18 cellular contexts compared by ENCODE assay signal in the genomic region with DNA sequence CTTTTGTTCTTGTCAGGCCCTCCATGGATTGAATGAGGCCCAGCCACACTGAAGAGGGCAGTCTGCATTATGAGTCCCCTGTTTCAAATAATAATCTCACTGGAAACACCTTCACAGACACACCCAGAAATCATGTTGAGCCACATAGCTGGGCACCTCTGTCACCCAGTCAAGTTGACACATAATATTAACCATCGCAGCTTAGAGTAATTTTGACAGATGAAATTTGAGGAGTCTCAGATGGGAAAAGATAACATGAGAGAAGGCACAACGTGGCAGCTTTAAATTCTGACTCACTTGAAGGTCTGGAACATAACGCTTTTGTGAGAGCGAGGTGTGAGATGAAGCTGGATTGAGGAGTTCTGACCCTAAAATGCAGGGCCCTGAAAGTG.
DNase-seq lines count a peak whose midpoint lies in the region; ATAC-seq and TF ChIP-seq lines count a peak whose summit lies in the region.
"Had no signal": no experiment of that assay in that cellular context is flagged by ENCODE, and none has a peak within 500 bp of the region (broad histone marks: within the 10 kb centered on the region; RNA-seq: fewer than 3 reads in every experiment).

No MANE protein-coding gene starts in this region.

- H4K20me1 ChIP-seq in HCT116 (ENCODE audit: insufficient read depth) = no peaks in the 10 kb centered on the region

- H3K36me3 ChIP-seq in HCT116 (ENCODE audit: control insufficient read depth in 1 of 2, insufficient read depth in 2 of 2, low read length in 2 of 2) = no peaks in the 10 kb centered on the region
- H3K36me3 ChIP-seq in RWPE2 (ENCODE audit: low read depth) = no peaks in the 10 kb centered on the region
- H3K36me3 ChIP-seq in parathyroid adenoma (ENCODE audit: control insufficient read depth, insufficient read depth, low read length) = no peaks in the 10 kb centered on the region

- DNase-seq in HCT116 (ENCODE audit: low read depth, low spot score) (no peak), RWPE2 (ENCODE audit: low spot score) (no peak), foreskin keratinocyte (no peak), sciatic nerve (ENCODE audit: low spot score) (no peak)
- DNase-seq in activated CD8-positive, alpha-beta T cell treated with anti-CD3 and anti-CD28 coated beads for 36 hours = no peak
- DNase-seq in natural killer cell treated with Interleukin-12 subunit alpha and Interleukin-12 subunit beta and Interleukin-15 and Interleukin-18, amount 100 ng/mL, for 72 hours (ENCODE audit: low spot score) = no peak
- DNase-seq: ACHN, GF-D8, HFFc6, KG1, NCI-H1417, NCI-H187, NCI-H2227 treated with DMSO at 0.1 percent for 48 hours, NCI-H524 treated with DMSO at 0.1 percent for 48 hours, SHP77 had no signal

- H3K79me2 ChIP-seq in HCT116 (ENCODE audit: insufficient read depth, low read length) (no peaks in the 10 kb centered on the region), parathyroid adenoma (no peaks in the 10 kb centered on the region)

- H3K9me3 ChIP-seq in HCT116 (ENCODE audit: control insufficient read depth in 1 of 2, insufficient read depth in 1 of 2, low read depth in 1 of 2, low read length in 2 of 2) (no peaks in the 10 kb centered on the region), RWPE2 (ENCODE audit: severe bottlenecking) (no peaks in the 10 kb centered on the region), parathyroid adenoma (ENCODE audit: control insufficient read depth, low read length) (no peaks in the 10 kb centered on the region)

- TF ChIP-seq CTCF in HCT116 (IDR thresholded peaks at IDR 0.05 in 2 of 3, conservative IDR thresholded peaks at IDR 0.05 in 1 of 3; ENCODE audit: borderline replicate concordance in 1 of 3, insufficient read depth in 1 of 3, low read depth in 2 of 3, low read length in 2 of 3) = no peak
- no peak for TF ChIP-seq CTCF in RWPE2 (IDR thresholded peaks at IDR 0.05; ENCODE audit: poor library complexity, severe bottlenecking)
- TF ChIP-seq CTCF in foreskin keratinocyte (conservative IDR thresholded peaks at IDR 0.05) = no peak
- TF ChIP-seq CTCF in parathyroid adenoma (IDR thresholded peaks at IDR 0.05) = no peak
- no peak for TF ChIP-seq CTCF in activated CD8-positive, alpha-beta T cell treated with anti-CD3 and anti-CD28 coated beads for 36 hours (IDR thresholded peaks at IDR 0.05)

- POLR2A ChIA-PET in HCT116 (lab: Charles Lee) = no interaction called here
- POLR2A ChIA-PET in activated CD8-positive, alpha-beta T cell treated with anti-CD3 and anti-CD28 coated beads for 36 hours (lab: Charles Lee) = interaction anchor here (1.7 kb wide), 1 partner anchor 32 kb away, joined by 4 read pairs; no protein-coding TSS in a partner anchor

- H3K4me1 Mint-ChIP-seq in activated CD8-positive, alpha-beta T cell treated with anti-CD3 and anti-CD28 coated beads for 36 hours (ENCODE audit: low read depth) = no peaks in the 10 kb centered on the region
- H3K4me1 Mint-ChIP-seq in natural killer cell treated with Interleukin-12 subunit alpha and Interleukin-12 subunit beta and Interleukin-15 and Interleukin-18, amount 100 ng/mL, for 72 hours (ENCODE audit: low read depth in 2 of 2) = peaks cover 0 to 12% of the 10 kb centered on the region in 2 donors
- H3K4me1 Mint-ChIP-seq: CD14-positive monocyte had no signal

- RAD21 ChIA-PET in HCT116 (lab: Charles Lee; ENCODE audit: low non-redundant PET in 1 of 2, low total read pairs in 2 of 2, uncharacterized antibody in 2 of 2, unreplicated experiment in 2 of 2) = no interaction called here

- H3K27ac ChIP-seq in HCT116 (ENCODE audit: low read depth, low read length) = no peak overlapping the region
- no peak overlapping the region for H3K27ac ChIP-seq in RWPE2 (ENCODE audit: poor library complexity, severe bottlenecking)
- H3K27ac ChIP-seq in foreskin keratinocyte = no peak overlapping the region
- peak overlapping the region; percentile 11 for H3K27ac ChIP-seq in parathyroid adenoma

- CTCF ChIA-PET in HCT116 (lab: Charles Lee) = no interaction called here
- CTCF ChIA-PET in activated CD8-positive, alpha-beta T cell treated with anti-CD3 and anti-CD28 coated beads for 36 hours (lab: Charles Lee) = interaction anchor here (0.6 to 1.1 kb wide), 3 partner anchors 13 to 96 kb away, joined by 3 read pairs; no protein-coding TSS in a partner anchor

- H3K9me2 ChIP-seq in HCT116 (ENCODE audit: insufficient read depth) = no peaks in the 10 kb centered on the region

- peaks cover 4% of the 10 kb centered on the region for H3K27me3 Mint-ChIP-seq in activated CD8-positive, alpha-beta T cell treated with anti-CD3 and anti-CD28 coated beads for 36 hours
- H3K27me3 Mint-ChIP-seq in natural killer cell treated with Interleukin-12 subunit alpha and Interleukin-12 subunit beta and Interleukin-15 and Interleukin-18, amount 100 ng/mL, for 72 hours = no peaks in the 10 kb centered on the region

- no peak for TF ChIP-seq POLR2A in HCT116 (IDR thresholded peaks at IDR 0.05; ENCODE audit: borderline replicate concordance, extremely low read depth, insufficient read depth, insufficient read length)

- H3K4me2 ChIP-seq in HCT116 (ENCODE audit: low read length) (peak overlapping the region; percentile 36), parathyroid adenoma (ENCODE audit: low read length) (no peak overlapping the region)

- no TSS peak for BruUV-seq in HCT116 (replicated peaks; lab: Mats Ljungman, UMichigan)

- no peaks in the 10 kb centered on the region for H3K27me3 ChIP-seq in HCT116 (ENCODE audit: insufficient read depth, low read length)
- peaks cover 4% of the 10 kb centered on the region for H3K27me3 ChIP-seq in RWPE2 (ENCODE audit: insufficient read depth, poor library complexity, severe bottlenecking)
- H3K27me3 ChIP-seq in foreskin keratinocyte = peaks cover 90% of the 10 kb centered on the region
- no peaks in the 10 kb centered on the region for H3K27me3 ChIP-seq in parathyroid adenoma (ENCODE audit: control insufficient read depth, insufficient read depth, low read length)

- no peak overlapping the region for H3K9ac ChIP-seq in HCT116 (ENCODE audit: low read length)
- no peak overlapping the region for H3K9ac ChIP-seq in parathyroid adenoma

- TF ChIP-seq RAD21 in HCT116 (IDR thresholded peaks at IDR 0.05; ENCODE audit: low read depth) = no peak

- no peak overlapping the region for H3K27ac Mint-ChIP-seq in activated CD8-positive, alpha-beta T cell treated with anti-CD3 and anti-CD28 coated beads for 36 hours
- no peak overlapping the region for H3K27ac Mint-ChIP-seq in natural killer cell treated with Interleukin-12 subunit alpha and Interleukin-12 subunit beta and Interleukin-15 and Interleukin-18, amount 100 ng/mL, for 72 hours
- H3K27ac Mint-ChIP-seq: CD14-positive monocyte, HFFc6 had no signal

- ATAC-seq in HCT116 (peak; percentile 27; the same call in 1 of the 2 replicates), RWPE2 (ENCODE audit: low read depth) (peak; percentile 27; the same call in 1 of the 3 replicates), foreskin keratinocyte (peak; percentile 24), sciatic nerve (no peak)
- no peak for ATAC-seq in activated CD8-positive, alpha-beta T cell treated with anti-CD3 and anti-CD28 coated beads for 36 hours
- no peak for ATAC-seq in natural killer cell treated with Interleukin-12 subunit alpha and Interleukin-12 subunit beta and Interleukin-15 and Interleukin-18, amount 100 ng/mL, for 72 hours
- ATAC-seq: HepG2 had no signal

- H3K4me3 ChIP-seq in HCT116 (replicated peaks in 1 of 2; ENCODE audit: low read depth in 1 of 2, low read length in 2 of 2) (no peak overlapping the region), RWPE2 (ENCODE audit: severe bottlenecking) (no peak overlapping the region), parathyroid adenoma (ENCODE audit: low read depth, low read length) (no peak overlapping the region)

- H2AFZ ChIP-seq in HCT116 (ENCODE audit: low read depth, low read length, poor library complexity, severe bottlenecking) = no peak overlapping the region
- H2AFZ ChIP-seq in parathyroid adenoma = peak overlapping the region; percentile 12

- H3K9me3 Mint-ChIP-seq in activated CD8-positive, alpha-beta T cell treated with anti-CD3 and anti-CD28 coated beads for 36 hours = no peaks in the 10 kb centered on the region
- no peaks in the 10 kb centered on the region for H3K9me3 Mint-ChIP-seq in natural killer cell treated with Interleukin-12 subunit alpha and Interleukin-12 subunit beta and Interleukin-15 and Interleukin-18, amount 100 ng/mL, for 72 hours
- H3K9me3 Mint-ChIP-seq: HFFc6 had no signal

- no peak overlapping the region for H3K4me3 Mint-ChIP-seq in activated CD8-positive, alpha-beta T cell treated with anti-CD3 and anti-CD28 coated beads for 36 hours
- no peak overlapping the region for H3K4me3 Mint-ChIP-seq in natural killer cell treated with Interleukin-12 subunit alpha and Interleukin-12 subunit beta and Interleukin-15 and Interleukin-18, amount 100 ng/mL, for 72 hours
- H3K4me3 Mint-ChIP-seq: CD14-positive monocyte, HFFc6 had no signal

- peaks cover 0 to 15% of the 10 kb centered on the region in 2 experiments; a peak in 2 of 4 replicates for H3K4me1 ChIP-seq in HCT116 (ENCODE audit: control insufficient read depth in 1 of 2, insufficient read depth in 2 of 2, low read length in 2 of 2)
- H3K4me1 ChIP-seq in RWPE2 (ENCODE audit: insufficient read depth, poor library complexity, severe bottlenecking) = peaks cover 2% of the 10 kb centered on the region
- peaks cover 13% of the 10 kb centered on the region for H3K4me1 ChIP-seq in foreskin keratinocyte
- peaks cover 7% of the 10 kb centered on the region for H3K4me1 ChIP-seq in parathyroid adenoma

- no peaks in the 10 kb centered on the region for H3K36me3 Mint-ChIP-seq in activated CD8-positive, alpha-beta T cell treated with anti-CD3 and anti-CD28 coated beads for 36 hours (ENCODE audit: low read depth)
- no peaks in the 10 kb centered on the region for H3K36me3 Mint-ChIP-seq in natural killer cell treated with Interleukin-12 subunit alpha and Interleukin-12 subunit beta and Interleukin-15 and Interleukin-18, amount 100 ng/mL, for 72 hours

- intact Hi-C loops in HCT116 (cut with micrococcal nuclease) = no loop called here
- intact Hi-C loops in activated CD8-positive, alpha-beta T cell treated with anti-CD3 and anti-CD28 coated beads for 36 hours (cut with micrococcal nuclease) = no loop called here
- intact Hi-C loops in sciatic nerve (cut with DNase I) = no loop called here

TF ChIP-seq in HCT116, 20 proteins besides CTCF, POLR2A, EP300 and RAD21 (continues in another document):
- TF ChIP-seq EZH2phosphoT487 (IDR thresholded peaks at IDR 0.05; ENCODE audit: borderline replicate concordance) (no peak), TCF7L2 (IDR thresholded peaks at IDR 0.05; ENCODE audit: borderline replicate concordance, extremely low read depth, insufficient read depth, insufficient read length) (no peak), EGR1 (IDR thresholded peaks at IDR 0.05; ENCODE audit: low read depth) (no peak), CEBPB (IDR thresholded peaks at IDR 0.05; ENCODE audit: low read depth) (peak; percentile 21; the same call in 1 of the 2 replicates)
- TF ChIP-seq, protein P1, sequence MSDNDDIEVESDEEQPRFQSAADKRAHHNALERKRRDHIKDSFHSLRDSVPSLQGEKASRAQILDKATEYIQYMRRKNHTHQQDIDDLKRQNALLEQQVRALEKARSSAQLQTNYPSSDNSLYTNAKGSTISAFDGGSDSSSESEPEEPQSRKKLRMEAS (IDR thresholded peaks at IDR 0.05) = peak; percentile 33; the same call in 1 of the 2 replicates

Comparison
In these comparisons a context has a peak if more than half of its experiments do, and no peak if none do; other contexts are left out.
1. ATAC-seq: peak in HCT116 (single experiment), RWPE2 (single experiment) and foreskin keratinocyte (single experiment); none in activated CD8-positive, alpha-beta T cell treated with anti-CD3 and anti-CD28 coated beads for 36 hours (single experiment), sciatic nerve (single experiment) and natural killer cell treated with Interleukin-12 subunit alpha and Interleukin-12 subunit beta and Interleukin-15 and Interleukin-18, amount 100 ng/mL, for 72 hours (0 of 2).